1 cellular context compared by ENCODE assay signal in the genomic region with DNA sequence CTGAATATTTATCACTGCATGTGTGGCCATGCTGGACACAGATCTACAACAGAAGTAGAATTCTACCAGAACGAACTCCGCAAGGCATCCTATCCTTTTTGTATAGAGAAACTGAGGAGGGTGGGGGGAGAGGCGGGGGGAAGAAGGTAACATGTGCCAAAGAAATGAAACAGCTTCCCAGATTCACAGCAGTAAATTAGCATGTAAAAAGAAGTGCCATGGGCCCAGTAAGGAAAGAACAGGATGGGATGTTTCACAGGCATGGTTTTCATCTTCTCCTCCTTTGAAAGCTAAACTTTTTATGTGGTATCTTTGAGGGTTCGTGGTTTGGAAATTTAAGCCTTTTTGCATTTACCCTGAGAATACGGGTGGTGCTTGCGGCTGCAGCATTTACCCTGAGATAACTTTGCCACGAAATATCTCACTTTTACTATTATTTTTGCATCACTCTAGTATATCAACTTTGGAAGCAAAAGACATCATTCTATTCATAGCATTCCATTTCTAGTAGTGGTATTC.
TF ChIP-seq lines count a peak whose summit lies in the region.

No MANE protein-coding gene starts in this region.

TF ChIP-seq in WTC11, 78 proteins besides CTCF, POLR2A, EP300 and RAD21 (continued from another document):
- TF ChIP-seq, protein P1, sequence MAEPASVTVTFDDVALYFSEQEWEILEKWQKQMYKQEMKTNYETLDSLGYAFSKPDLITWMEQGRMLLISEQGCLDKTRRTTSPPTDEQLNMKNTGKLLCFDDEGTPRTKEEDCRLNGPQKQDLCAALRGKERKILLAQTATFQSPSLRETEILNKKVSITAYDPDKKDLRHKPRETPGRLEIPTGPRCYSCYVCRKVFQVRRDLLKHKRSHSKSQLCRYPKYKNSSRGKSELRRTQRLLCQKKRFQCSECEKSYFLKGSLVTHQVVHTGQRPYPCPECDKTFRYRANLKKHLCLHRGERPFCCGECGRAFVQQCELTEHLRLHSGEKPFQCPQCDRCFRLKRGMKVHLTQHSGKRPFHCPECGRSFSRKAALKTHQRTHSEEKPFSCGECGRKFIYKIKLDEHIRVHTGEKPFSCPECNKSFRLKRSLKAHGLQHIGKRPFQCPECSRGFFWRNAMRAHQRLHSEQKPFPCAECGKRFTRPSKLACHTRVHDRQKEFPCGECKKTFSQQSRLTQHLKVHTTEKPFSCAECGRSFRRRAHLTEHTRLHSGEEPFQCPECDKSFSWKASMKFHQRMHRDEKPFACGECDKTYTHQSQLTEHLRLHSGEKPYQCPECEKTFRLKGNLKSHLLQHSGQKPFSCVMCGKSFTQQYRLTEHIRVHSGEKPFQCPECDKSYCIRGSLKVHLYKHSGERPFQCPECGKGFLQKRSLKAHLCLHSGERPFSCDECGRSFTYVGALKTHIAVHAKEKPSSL (CRISPR knock-in tag; conservative IDR thresholded peaks at IDR 0.05) = no peak
- TF ChIP-seq GTF2I (CRISPR knock-in tag; conservative IDR thresholded peaks at IDR 0.05) (no peak), NR3C1 (CRISPR knock-in tag; conservative IDR thresholded peaks at IDR 0.05; ENCODE audit: low read depth) (no peak), NFATC4 (CRISPR knock-in tag; IDR thresholded peaks at IDR 0.05) (no peak), ZNF263 (CRISPR knock-in tag; IDR thresholded peaks at IDR 0.05; ENCODE audit: low read depth) (no peak), ZNF416 (CRISPR knock-in tag; IDR thresholded peaks at IDR 0.05) (no peak), E2F4 (CRISPR knock-in tag; IDR thresholded peaks at IDR 0.05; ENCODE audit: borderline replicate concordance, low read depth) (no peak), OVOL2 (CRISPR knock-in tag; IDR thresholded peaks at IDR 0.05; ENCODE audit: borderline replicate concordance) (no peak), E2F1 (CRISPR knock-in tag; IDR thresholded peaks at IDR 0.05) (no peak), SMAD3 (CRISPR knock-in tag; IDR thresholded peaks at IDR 0.05; ENCODE audit: borderline replicate concordance) (no peak), HMGA2 (CRISPR knock-in tag; IDR thresholded peaks at IDR 0.05) (no peak), ELF4 (CRISPR knock-in tag; IDR thresholded peaks at IDR 0.05; ENCODE audit: low read depth) (no peak)
TF ChIP-seq in WTC11: peak in this region for 0.
